13 cellular contexts compared by ENCODE assay signal in genomic region chr10:69846252-69847000, GRCh38. TPM values are rescaled to one million over a fixed set of nuclear protein-coding genes. Genes with fewer than 3 reads are reported as not detected.
A peak's percentile ranks its signal among the peaks of the same experiment; 100 is the strongest.
DNase-seq lines count a peak whose midpoint lies in the region; ATAC-seq and TF ChIP-seq lines count a peak whose summit lies in the region.
"Had no signal": no experiment of that assay in that cellular context is flagged by ENCODE, and none has a peak within 500 bp of the region (broad histone marks: within the 10 kb centered on the region; RNA-seq: fewer than 3 reads in every experiment).

No MANE protein-coding gene starts in this region.

- TF ChIP-seq EP300 in sigmoid colon (IDR thresholded peaks at IDR 0.05) = no peak

- H3K9me3 ChIP-seq in BLaER1 treated with 17β-estradiol and CSF1 and Interleukin-3, amounts not matched to agents 10 nM and 100 nM (replicated peaks in 1 of 11) = no peaks in the 10 kb centered on the region
- no peaks in the 10 kb centered on the region for H3K9me3 ChIP-seq in colonic mucosa
- no peaks in the 10 kb centered on the region for H3K9me3 ChIP-seq in sigmoid colon

- H3K27ac ChIP-seq in BLaER1 treated with 17β-estradiol and CSF1 and Interleukin-3, amounts not matched to agents 10 nM and 100 nM = peak overlapping the region in 3 of 11 experiments; percentile 27 to 49 (median 34); a peak in 4 of 22 replicates
- H3K27ac ChIP-seq in colonic mucosa (peak overlapping the region; percentile 26), sigmoid colon (peak overlapping the region in 2 of 4 donors; percentile 56 to 58)

- 40 to 57% methylated on average over 16 of the region's 16 CpGs for WGBS in sigmoid colon, 2 donors

- TF ChIP-seq CTCF in colonic mucosa (IDR thresholded peaks at IDR 0.05) = no peak
- TF ChIP-seq CTCF in neural crest cell (conservative IDR thresholded peaks at IDR 0.05) = no peak
- TF ChIP-seq CTCF in sigmoid colon (IDR thresholded peaks at IDR 0.05) = no peak

- DNase-seq in NCI-H2171 (lab: John Stamatoyannopoulos, UW) (peak; percentile 12), colonic mucosa (no peak), neural crest cell (ENCODE audit: low read depth, low spot score) (no peak), foreskin melanocyte (no peak), sigmoid colon (no peak)
- no peak for DNase-seq in activated naive CD4-positive, alpha-beta T cell treated with anti-CD3 and anti-CD28 coated beads, Interleukin-2, amount 50 U/mL, for 16 hours
- DNase-seq: activated CD4-positive, CD25-positive, alpha-beta regulatory T cell; activated T-cell treated with anti-CD3 and anti-CD28 coated beads, Interleukin-2, amount 50 U/mL, for 1 hour; amniotic stem cell; CD8-positive, alpha-beta T cell; hippocampal formation had no signal

- peaks cover 64% of the 10 kb centered on the region for H3K4me1 Mint-ChIP-seq in neural crest cell

- H3K36me3 ChIP-seq in BLaER1 treated with 17β-estradiol and CSF1 and Interleukin-3, amounts not matched to agents 10 nM and 100 nM = no peaks in the 10 kb centered on the region
- H3K36me3 ChIP-seq in colonic mucosa (no peaks in the 10 kb centered on the region), sigmoid colon (no peaks in the 10 kb centered on the region)

- H3K9ac ChIP-seq in BLaER1 treated with 17β-estradiol and CSF1 and Interleukin-3, amounts not matched to agents 10 nM and 100 nM = peak overlapping the region in 5 of 11 experiments; percentile 21 to 57 (median 43); a peak in 6 of 22 replicates
- H3K9ac ChIP-seq in colonic mucosa (ENCODE audit: low read depth in 2 of 2, low read length in 2 of 2) = no peak overlapping the region

- H3K36me3 Mint-ChIP-seq in neural crest cell (ENCODE audit: low read depth) = no peaks in the 10 kb centered on the region
- H3K36me3 Mint-ChIP-seq: CD8-positive, alpha-beta T cell had no signal

- H3K4me3 Mint-ChIP-seq in neural crest cell = peak overlapping the region; percentile 27
- H3K4me3 Mint-ChIP-seq: CD8-positive, alpha-beta T cell had no signal

- H3K27me3 Mint-ChIP-seq in neural crest cell (ENCODE audit: low read depth) = no peaks in the 10 kb centered on the region

- peak overlapping the region; percentile 66 to 95 (median 83) for H3K4me2 ChIP-seq in BLaER1 treated with 17β-estradiol and CSF1 and Interleukin-3, amounts not matched to agents 10 nM and 100 nM

- H3K4me1 ChIP-seq in BLaER1 treated with 17β-estradiol and CSF1 and Interleukin-3, amounts not matched to agents 10 nM and 100 nM = peaks cover 26 to 55% (median 39%) of the 10 kb centered on the region in 10 experiments
- H3K4me1 ChIP-seq in colonic mucosa (no peaks in the 10 kb centered on the region), sigmoid colon (peaks cover 0 to 61% (median 34%) of the 10 kb centered on the region in 4 donors)

- no peaks in the 10 kb centered on the region for H3K9me3 Mint-ChIP-seq in neural crest cell
- H3K9me3 Mint-ChIP-seq: CD8-positive, alpha-beta T cell had no signal

- H3K27me3 ChIP-seq in BLaER1 treated with 17β-estradiol and CSF1 and Interleukin-3, amounts not matched to agents 10 nM and 100 nM = no peaks in the 10 kb centered on the region
- H3K27me3 ChIP-seq in colonic mucosa (no peaks in the 10 kb centered on the region), sigmoid colon (no peaks in the 10 kb centered on the region)

- H4K20me1 ChIP-seq in BLaER1 treated with 17β-estradiol and CSF1 and Interleukin-3, amounts not matched to agents 10 nM and 100 nM = no peaks in the 10 kb centered on the region

- ATAC-seq in GM18502 (IDR thresholded peaks at IDR 0.05; ENCODE audit: poor library complexity, unreplicated experiment) = no peak
- ATAC-seq: CD8-positive, alpha-beta T cell had no signal

- intact Hi-C loops in colonic mucosa (cut with DNase I) (no loop called here), sigmoid colon (cut with DNase I) (no loop called here)

- peak overlapping the region; percentile 87 for H3K27ac Mint-ChIP-seq in neural crest cell (ENCODE audit: unreplicated experiment)
- H3K27ac Mint-ChIP-seq: CD8-positive, alpha-beta T cell had no signal

- no peak for TF ChIP-seq POLR2A in sigmoid colon (IDR thresholded peaks at IDR 0.05)

- H3K4me3 ChIP-seq in BLaER1 treated with 17β-estradiol and CSF1 and Interleukin-3, amounts not matched to agents 10 nM and 100 nM = peak overlapping the region in 1 of 10 experiments; percentile 25; a peak in 1 of 20 replicates
- no peak overlapping the region for H3K4me3 ChIP-seq in colonic mucosa
- no peak overlapping the region for H3K4me3 ChIP-seq in sigmoid colon

RNA-seq across cellular contexts. Expression of gene COL13A1, which starts 44.7 kb away (rescaled TPM):
- total RNA-seq in colonic mucosa (1 to 10 TPM; 1.0 to 1.1 TPM), neural crest cell (8.1 and 9.5 TPM in 2 replicates), sigmoid colon (1 to 10 TPM; 2.9 to 5.7 (median 5.0) TPM)
- polyA plus RNA-seq in sigmoid colon = 1 to 10 TPM in 2 of 3 donors, under 1 TPM in 1; 0.69 to 1.9 (median 1.8) TPM
- total RNA-seq: CD8-positive, alpha-beta T cell had no signal
